In the genomic region with DNA sequence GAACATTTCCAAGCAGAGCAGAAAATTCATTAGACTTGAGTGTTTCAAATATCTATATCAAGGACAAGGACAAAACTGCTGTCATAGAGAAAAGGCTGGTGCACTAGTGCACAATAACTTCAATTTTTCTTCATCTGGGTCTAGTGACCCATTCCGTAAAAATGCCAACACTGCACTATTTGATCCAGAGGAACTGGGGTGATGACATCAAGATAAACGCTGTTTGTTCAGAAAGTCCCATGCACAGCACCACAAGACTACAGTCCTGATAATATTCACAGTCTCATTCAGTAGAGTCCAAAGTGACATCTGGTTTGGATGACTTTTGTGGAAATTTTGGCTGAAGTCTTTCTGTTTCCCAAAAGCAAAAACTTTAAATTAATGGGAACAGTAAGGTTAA, we compare ENCODE assay signal across 1 cellular context.
A peak's percentile ranks its signal among the peaks of the same experiment; 100 is the strongest.
TF ChIP-seq lines count a peak whose summit lies in the region.

No MANE protein-coding gene starts in this region.

TF ChIP-seq in HepG2, 621 proteins besides CTCF, POLR2A, EP300 and RAD21 (continued from another document):
- TF ChIP-seq, protein P1, sequence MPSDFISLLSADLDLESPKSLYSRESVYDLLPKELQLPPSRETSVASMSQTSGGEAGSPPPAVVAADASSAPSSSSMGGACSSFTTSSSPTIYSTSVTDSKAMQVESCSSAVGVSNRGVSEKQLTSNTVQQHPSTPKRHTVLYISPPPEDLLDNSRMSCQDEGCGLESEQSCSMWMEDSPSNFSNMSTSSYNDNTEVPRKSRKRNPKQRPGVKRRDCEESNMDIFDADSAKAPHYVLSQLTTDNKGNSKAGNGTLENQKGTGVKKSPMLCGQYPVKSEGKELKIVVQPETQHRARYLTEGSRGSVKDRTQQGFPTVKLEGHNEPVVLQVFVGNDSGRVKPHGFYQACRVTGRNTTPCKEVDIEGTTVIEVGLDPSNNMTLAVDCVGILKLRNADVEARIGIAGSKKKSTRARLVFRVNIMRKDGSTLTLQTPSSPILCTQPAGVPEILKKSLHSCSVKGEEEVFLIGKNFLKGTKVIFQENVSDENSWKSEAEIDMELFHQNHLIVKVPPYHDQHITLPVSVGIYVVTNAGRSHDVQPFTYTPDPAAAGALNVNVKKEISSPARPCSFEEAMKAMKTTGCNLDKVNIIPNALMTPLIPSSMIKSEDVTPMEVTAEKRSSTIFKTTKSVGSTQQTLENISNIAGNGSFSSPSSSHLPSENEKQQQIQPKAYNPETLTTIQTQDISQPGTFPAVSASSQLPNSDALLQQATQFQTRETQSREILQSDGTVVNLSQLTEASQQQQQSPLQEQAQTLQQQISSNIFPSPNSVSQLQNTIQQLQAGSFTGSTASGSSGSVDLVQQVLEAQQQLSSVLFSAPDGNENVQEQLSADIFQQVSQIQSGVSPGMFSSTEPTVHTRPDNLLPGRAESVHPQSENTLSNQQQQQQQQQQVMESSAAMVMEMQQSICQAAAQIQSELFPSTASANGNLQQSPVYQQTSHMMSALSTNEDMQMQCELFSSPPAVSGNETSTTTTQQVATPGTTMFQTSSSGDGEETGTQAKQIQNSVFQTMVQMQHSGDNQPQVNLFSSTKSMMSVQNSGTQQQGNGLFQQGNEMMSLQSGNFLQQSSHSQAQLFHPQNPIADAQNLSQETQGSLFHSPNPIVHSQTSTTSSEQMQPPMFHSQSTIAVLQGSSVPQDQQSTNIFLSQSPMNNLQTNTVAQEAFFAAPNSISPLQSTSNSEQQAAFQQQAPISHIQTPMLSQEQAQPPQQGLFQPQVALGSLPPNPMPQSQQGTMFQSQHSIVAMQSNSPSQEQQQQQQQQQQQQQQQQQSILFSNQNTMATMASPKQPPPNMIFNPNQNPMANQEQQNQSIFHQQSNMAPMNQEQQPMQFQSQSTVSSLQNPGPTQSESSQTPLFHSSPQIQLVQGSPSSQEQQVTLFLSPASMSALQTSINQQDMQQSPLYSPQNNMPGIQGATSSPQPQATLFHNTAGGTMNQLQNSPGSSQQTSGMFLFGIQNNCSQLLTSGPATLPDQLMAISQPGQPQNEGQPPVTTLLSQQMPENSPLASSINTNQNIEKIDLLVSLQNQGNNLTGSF (CRISPR knock-in tag; IDR thresholded peaks at IDR 0.05) = no peak
- TF ChIP-seq MAFK (conservative IDR thresholded peaks at IDR 0.05 in 1 of 2, IDR thresholded peaks at IDR 0.05 in 1 of 2; ENCODE audit: low read length in 2 of 2) (peak; percentile 64 to 79), MAFF (IDR thresholded peaks at IDR 0.05; ENCODE audit: low read depth, low read length) (peak; percentile 66), KDM2A (CRISPR knock-in tag; IDR thresholded peaks at IDR 0.05; ENCODE audit: borderline replicate concordance, low read depth) (no peak), ZFP62 (CRISPR knock-in tag; IDR thresholded peaks at IDR 0.05) (no peak)
